8 cellular contexts compared by ENCODE assay signal in the genomic region with DNA sequence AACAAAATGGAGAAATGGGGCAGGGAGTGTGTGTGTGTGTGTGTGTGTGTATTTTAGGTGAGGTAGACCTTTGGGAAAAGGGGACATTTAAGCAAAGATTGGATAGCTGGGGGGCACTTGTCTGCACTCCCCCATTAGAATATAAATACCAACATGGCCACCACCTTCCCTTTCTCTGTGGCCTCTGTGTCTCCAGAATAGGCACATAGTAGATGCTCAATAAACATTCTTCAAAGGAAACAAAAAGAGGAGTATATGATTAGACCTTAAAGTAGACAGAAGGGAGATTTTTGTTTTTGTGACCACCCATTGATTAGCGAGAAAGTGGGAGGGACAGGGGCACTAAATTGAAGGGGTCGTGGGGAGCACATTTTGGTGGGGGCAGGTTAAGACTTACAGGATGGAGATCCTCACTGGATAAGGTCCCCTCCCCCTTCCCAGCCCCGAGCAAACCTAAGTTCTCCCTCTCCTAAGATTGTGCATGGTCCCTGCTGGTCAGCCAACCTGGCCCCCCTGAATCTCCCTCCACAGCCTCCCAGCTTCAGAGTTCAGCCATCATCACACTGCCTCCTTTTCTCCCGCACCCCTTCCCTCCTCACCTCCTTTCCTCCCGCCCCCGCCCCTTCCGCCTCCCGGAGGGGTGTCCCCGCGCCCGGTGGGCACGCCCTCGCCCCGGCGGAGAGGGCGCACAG. TPM values are rescaled to one million over a fixed set of nuclear protein-coding genes. Genes with fewer than 3 reads are reported as not detected.
DNase-seq lines count a peak whose midpoint lies in the region; ATAC-seq and TF ChIP-seq lines count a peak whose summit lies in the region.

No MANE protein-coding gene starts in this region.

- WGBS in iPS DF 6.9 (ENCODE audit: insufficient coverage, insufficient read length), result no CpG with 5 or more reads among the region's 16 CpGs

- peak overlapping the region; percentile 88 for H3K4me2 ChIP-seq in skeletal muscle satellite cell (ENCODE audit: low read length)

- no peak overlapping the region for H3K27ac Mint-ChIP-seq in activated CD8-positive, alpha-beta T cell treated with anti-CD3 and anti-CD28 coated beads, Interleukin-2, amount 10 ng/mL, durations not matched to agents 7 days and 5 days

- DNase-seq in activated CD8-positive, alpha-beta T cell treated with anti-CD3 and anti-CD28 coated beads, Interleukin-2, amount 10 ng/mL, durations not matched to agents 7 days and 5 days, result no peak
- DNase-seq in iPS DF 6.9 (ENCODE audit: low read depth, low spot score), result no peak
- DNase-seq in GM19238 (ENCODE audit: insufficient read length, low spot score), result no peak
- DNase-seq in stimulated activated CD4-positive, alpha-beta T cell treated with anti-CD3 and anti-CD28 coated beads, Interleukin-15, amount 100 ng/mL, for 24 hours, result no peak
- DNase-seq in NCI-H774 (lab: John Stamatoyannopoulos, UW), result no peak
- no peak for DNase-seq in NCI-H2196 treated with DMSO at 0.1 percent for 48 hours (lab: John Stamatoyannopoulos, UW; ENCODE audit: unreplicated experiment)

- H3K27me3 Mint-ChIP-seq in activated CD8-positive, alpha-beta T cell treated with anti-CD3 and anti-CD28 coated beads, Interleukin-2, amount 10 ng/mL, durations not matched to agents 7 days and 5 days (ENCODE audit: low read depth), result peaks cover 48% of the 10 kb centered on the region

- H3K27me3 ChIP-seq in iPS DF 6.9 (ENCODE audit: control insufficient read depth, insufficient read depth, low read length) (no peaks in the 10 kb centered on the region; the same call in 1 of the 2 replicates), skeletal muscle satellite cell (ENCODE audit: control insufficient read depth, insufficient read depth, low read length) (peaks cover 30% of the 10 kb centered on the region)

- ATAC-seq in activated CD8-positive, alpha-beta T cell treated with anti-CD3 and anti-CD28 coated beads, Interleukin-2, amount 10 ng/mL, durations not matched to agents 7 days and 5 days, result no peak

- H3K4me1 Mint-ChIP-seq in activated CD8-positive, alpha-beta T cell treated with anti-CD3 and anti-CD28 coated beads, Interleukin-2, amount 10 ng/mL, durations not matched to agents 7 days and 5 days (ENCODE audit: low read depth), result peaks cover 6% of the 10 kb centered on the region

- H3K36me3 Mint-ChIP-seq in activated CD8-positive, alpha-beta T cell treated with anti-CD3 and anti-CD28 coated beads, Interleukin-2, amount 10 ng/mL, durations not matched to agents 7 days and 5 days (ENCODE audit: low read depth), result no peaks in the 10 kb centered on the region

- peak overlapping the region; percentile 56 for H3K4me3 ChIP-seq in HEK293 (ENCODE audit: low read depth, low read length)
- peak overlapping the region; percentile 88; the same call in 1 of the 2 replicates for H3K4me3 ChIP-seq in iPS DF 6.9 (ENCODE audit: low read length)
- H3K4me3 ChIP-seq in skeletal muscle satellite cell (ENCODE audit: low read length), result peak overlapping the region; percentile 67

- no peak for TF ChIP-seq CTCF in HEK293 (tag by site-specific recombination; IDR thresholded peaks at IDR 0.05)

- H3K9ac ChIP-seq in skeletal muscle satellite cell (ENCODE audit: low read depth, low read length), result no peak overlapping the region

- peak overlapping the region; percentile 23 for H3K4me3 Mint-ChIP-seq in activated CD8-positive, alpha-beta T cell treated with anti-CD3 and anti-CD28 coated beads, Interleukin-2, amount 10 ng/mL, durations not matched to agents 7 days and 5 days

- H3K9me3 Mint-ChIP-seq in activated CD8-positive, alpha-beta T cell treated with anti-CD3 and anti-CD28 coated beads, Interleukin-2, amount 10 ng/mL, durations not matched to agents 7 days and 5 days (ENCODE audit: insufficient read depth), result no peaks in the 10 kb centered on the region

- H3K27ac ChIP-seq in HEK293 (ENCODE audit: extremely low read depth, low read depth, low read length) (no peak overlapping the region), iPS DF 6.9 (ENCODE audit: low read length) (no peak overlapping the region)

- no peaks in the 10 kb centered on the region for H3K9me3 ChIP-seq in HEK293 (ENCODE audit: control insufficient read depth, insufficient read depth, low read depth, low read length)
- H3K9me3 ChIP-seq in iPS DF 6.9 (ENCODE audit: control insufficient read depth, insufficient read depth, low read length), result no peaks in the 10 kb centered on the region
- H3K9me3 ChIP-seq in skeletal muscle satellite cell (replicated peaks; ENCODE audit: low read length), result no peaks in the 10 kb centered on the region

- no peaks in the 10 kb centered on the region for H3K36me3 ChIP-seq in HEK293 (ENCODE audit: control insufficient read depth in 2 of 2, insufficient read depth in 1 of 2, low read length in 2 of 2)
- H3K36me3 ChIP-seq in iPS DF 6.9 (ENCODE audit: control insufficient read depth, insufficient read depth, low read length), result no peaks in the 10 kb centered on the region
- no peaks in the 10 kb centered on the region for H3K36me3 ChIP-seq in skeletal muscle satellite cell (ENCODE audit: insufficient read depth, low read length)

- H3K4me1 ChIP-seq in HEK293 (ENCODE audit: control insufficient read depth, insufficient read depth, low read length), result peaks cover 13% of the 10 kb centered on the region; the same call in 1 of the 2 replicates
- H3K4me1 ChIP-seq in iPS DF 6.9 (ENCODE audit: control insufficient read depth, insufficient read depth, low read length), result no peaks in the 10 kb centered on the region
- no peaks in the 10 kb centered on the region for H3K4me1 ChIP-seq in skeletal muscle satellite cell (ENCODE audit: control insufficient read depth, insufficient read depth, low read length)

- CTCF ChIA-PET in HEK293 (lab: Yijun Ruan, JAX), result interaction anchor here (0.7 kb wide), 1 partner anchor 221 kb away, joined by 5 read pairs; no protein-coding TSS in a partner anchor
- CTCF ChIA-PET in activated CD8-positive, alpha-beta T cell treated with anti-CD3 and anti-CD28 coated beads, Interleukin-2, amount 10 ng/mL, durations not matched to agents 7 days and 5 days (lab: Charles Lee), result no interaction called here

- POLR2A ChIA-PET in HEK293 (lab: Yijun Ruan, JAX), result no interaction called here
- POLR2A ChIA-PET in activated CD8-positive, alpha-beta T cell treated with anti-CD3 and anti-CD28 coated beads, Interleukin-2, amount 10 ng/mL, durations not matched to agents 7 days and 5 days (lab: Charles Lee), result interaction anchor here (0.6 kb wide), 1 partner anchor 113 kb away, joined by 3 read pairs; no protein-coding TSS in a partner anchor

TF ChIP-seq in HEK293, 187 proteins besides CTCF, POLR2A, EP300 and RAD21 (continues in another document):
- TF ChIP-seq SP7 (tag by site-specific recombination; IDR thresholded peaks at IDR 0.05) (no peak), SP3 (tag by site-specific recombination; IDR thresholded peaks at IDR 0.05) (0 out of 2 replicates have a peak, but pooled peaks have one; percentile 29), ZNF302 (tag by site-specific recombination; IDR thresholded peaks at IDR 0.05; ENCODE audit: low read depth) (no peak), KLF10 (tag by site-specific recombination; IDR thresholded peaks at IDR 0.05) (no peak), ZNF629 (tag by site-specific recombination; IDR thresholded peaks at IDR 0.05) (no peak), ZBTB8A (tag by site-specific recombination; IDR thresholded peaks at IDR 0.05) (peak; percentile 78), SP2 (tag by site-specific recombination; IDR thresholded peaks at IDR 0.05) (peak; percentile 65), ZNF664 (tag by site-specific recombination; IDR thresholded peaks at IDR 0.05) (peak; percentile 98)
- TF ChIP-seq, protein P1, sequence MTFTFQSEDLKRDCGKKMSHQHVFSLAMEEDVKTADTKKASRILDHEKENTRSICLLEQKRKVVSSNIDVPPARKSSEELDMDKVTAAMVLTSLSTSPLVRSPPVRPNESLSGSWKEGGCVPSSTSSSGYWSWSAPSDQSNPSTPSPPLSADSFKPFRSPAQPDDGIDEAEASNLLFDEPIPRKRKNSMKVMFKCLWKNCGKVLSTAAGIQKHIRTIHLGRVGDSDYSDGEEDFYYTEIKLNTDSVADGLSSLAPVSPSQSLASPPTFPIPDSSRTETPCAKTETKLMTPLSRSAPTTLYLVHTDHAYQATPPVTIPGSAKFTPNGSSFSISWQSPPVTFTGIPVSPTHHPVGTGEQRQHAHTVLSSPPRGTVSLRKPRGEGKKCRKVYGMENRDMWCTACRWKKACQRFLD (tag by site-specific recombination; IDR thresholded peaks at IDR 0.05), result no peak
- TF ChIP-seq, protein P2, sequence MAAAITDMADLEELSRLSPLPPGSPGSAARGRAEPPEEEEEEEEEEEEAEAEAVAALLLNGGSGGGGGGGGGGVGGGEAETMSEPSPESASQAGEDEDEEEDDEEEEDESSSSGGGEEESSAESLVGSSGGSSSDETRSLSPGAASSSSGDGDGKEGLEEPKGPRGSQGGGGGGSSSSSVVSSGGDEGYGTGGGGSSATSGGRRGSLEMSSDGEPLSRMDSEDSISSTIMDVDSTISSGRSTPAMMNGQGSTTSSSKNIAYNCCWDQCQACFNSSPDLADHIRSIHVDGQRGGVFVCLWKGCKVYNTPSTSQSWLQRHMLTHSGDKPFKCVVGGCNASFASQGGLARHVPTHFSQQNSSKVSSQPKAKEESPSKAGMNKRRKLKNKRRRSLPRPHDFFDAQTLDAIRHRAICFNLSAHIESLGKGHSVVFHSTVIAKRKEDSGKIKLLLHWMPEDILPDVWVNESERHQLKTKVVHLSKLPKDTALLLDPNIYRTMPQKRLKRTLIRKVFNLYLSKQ (tag by site-specific recombination; IDR thresholded peaks at IDR 0.05; ENCODE audit: borderline replicate concordance), result no peak

RNA-seq across cellular contexts. Expression of a gene that starts 0.5 kb away (rescaled TPM):
- under 1 TPM in 1 of 2 experiments, not detected in 1; 0.13 TPM for total RNA-seq in activated CD8-positive, alpha-beta T cell treated with anti-CD3 and anti-CD28 coated beads, Interleukin-2, amount 10 ng/mL, durations not matched to agents 7 days and 5 days
- 1.0 and 4.6 TPM in 2 replicates for total RNA-seq in skeletal muscle satellite cell (2012; rRNA removed)
